17 cellular contexts compared by ENCODE assay signal in genomic region chr20:46188866-46189265, GRCh38.
DNase-seq lines count a peak whose midpoint lies in the region; ATAC-seq, FAIRE-seq and TF ChIP-seq lines count a peak whose summit lies in the region.
"Had no signal": no experiment of that assay in that cellular context is flagged by ENCODE, and none has a peak within 500 bp of the region (broad histone marks: within the 10 kb centered on the region; RNA-seq: fewer than 3 reads in every experiment).

No MANE protein-coding gene starts in this region.

- BruUV-seq in K562 (replicated peaks; lab: Mats Ljungman, UMichigan), result no TSS peak

- H3K4me1 ChIP-seq in BE2C (peaks cover 22% of the 10 kb centered on the region), K562 (replicated peaks in 1 of 2; ENCODE audit: control insufficient read depth in 2 of 2, insufficient read depth in 2 of 2, low read length in 2 of 2) (no peaks in the 10 kb centered on the region)

- H3K27ac Mint-ChIP-seq in natural killer cell treated with Interleukin-12 subunit alpha and Interleukin-12 subunit beta and Interleukin-15 and Interleukin-18, amount 100 ng/mL, for 72 hours, result no peak overlapping the region
- H3K27ac Mint-ChIP-seq: CD4-positive, CD25-positive, alpha-beta regulatory T cell; GM23338 had no signal

- no peak overlapping the region for H3K9ac ChIP-seq in K562 (ENCODE audit: insufficient read depth in 1 of 2, low read depth in 2 of 2, low read length in 2 of 2)
- H3K9ac ChIP-seq: SK-N-SH had no signal

- no peak overlapping the region for H3K4me3 Mint-ChIP-seq in natural killer cell treated with Interleukin-12 subunit alpha and Interleukin-12 subunit beta and Interleukin-15 and Interleukin-18, amount 100 ng/mL, for 72 hours
- H3K4me3 Mint-ChIP-seq: CD4-positive, CD25-positive, alpha-beta regulatory T cell; GM23338 had no signal

- WGBS in K562 (ENCODE audit: insufficient coverage, low coverage, missing lambda C conversion rate), result 0% methylated on average over 8 of the region's 8 CpGs

- H3K79me2 ChIP-seq in K562 (ENCODE audit: control insufficient read depth, insufficient read depth, low read length), result no peaks in the 10 kb centered on the region

- peaks cover 4 to 8% of the 10 kb centered on the region in 2 donors for H3K4me1 Mint-ChIP-seq in natural killer cell treated with Interleukin-12 subunit alpha and Interleukin-12 subunit beta and Interleukin-15 and Interleukin-18, amount 100 ng/mL, for 72 hours (ENCODE audit: low read depth in 2 of 2)
- H3K4me1 Mint-ChIP-seq: CD4-positive, CD25-positive, alpha-beta regulatory T cell had no signal

- TF ChIP-seq CTCF in BE2C (IDR thresholded peaks at IDR 0.05; ENCODE audit: low read depth, low read length), result no peak; the same call in 1 of the 2 replicates
- TF ChIP-seq CTCF in K562 (IDR thresholded peaks at IDR 0.05 in 2 of 3, conservative IDR thresholded peaks at IDR 0.05 in 1 of 3; ENCODE audit: insufficient read depth in 2 of 3, low read depth in 1 of 3, low read length in 3 of 3), result no peak

- H2AFZ ChIP-seq in K562 (ENCODE audit: low read depth, low read length), result no peak overlapping the region
- H2AFZ ChIP-seq: GM23338 had no signal

- CTCF ChIA-PET in K562 (lab: Yijun Ruan, JAX; ENCODE audit: low intra/inter-chr PET ratio), result no interaction called here

- no peaks in the 10 kb centered on the region for H3K9me3 Mint-ChIP-seq in natural killer cell treated with Interleukin-12 subunit alpha and Interleukin-12 subunit beta and Interleukin-15 and Interleukin-18, amount 100 ng/mL, for 72 hours
- H3K9me3 Mint-ChIP-seq: GM23338 had no signal

- intact Hi-C loops in K562 (cut with micrococcal nuclease), result no loop called here

- H3K36me3 ChIP-seq in BE2C (no peaks in the 10 kb centered on the region), K562 (ENCODE audit: control insufficient read depth, insufficient read depth, low read length) (no peaks in the 10 kb centered on the region)

- no peaks in the 10 kb centered on the region for H3K27me3 ChIP-seq in BE2C
- peaks cover 2 to 15% of the 10 kb centered on the region in 2 experiments; a peak in 2 of 5 replicates for H3K27me3 ChIP-seq in K562 (ENCODE audit: control insufficient read depth in 2 of 2, insufficient read depth in 2 of 2, low read length in 2 of 2)

- H3K27ac ChIP-seq in K562 (ENCODE audit: extremely low read depth, low read depth, low read length), result no peak overlapping the region

- no peak for FAIRE-seq in K562 (lab: Jason Lieb, UNC)
- FAIRE-seq: RCC 7860 had no signal

- no peaks in the 10 kb centered on the region for H3K36me3 Mint-ChIP-seq in natural killer cell treated with Interleukin-12 subunit alpha and Interleukin-12 subunit beta and Interleukin-15 and Interleukin-18, amount 100 ng/mL, for 72 hours
- H3K36me3 Mint-ChIP-seq: CD4-positive, CD25-positive, alpha-beta regulatory T cell had no signal

- no peak for ATAC-seq in K562
- ATAC-seq in GM18520 (IDR thresholded peaks at IDR 0.05; ENCODE audit: unreplicated experiment), result no peak
- no peak for ATAC-seq in natural killer cell treated with Interleukin-12 subunit alpha and Interleukin-12 subunit beta and Interleukin-15 and Interleukin-18, amount 100 ng/mL, for 72 hours
- ATAC-seq: GM23338, HCT116 had no signal

- peaks cover 7% of the 10 kb centered on the region; the same call in 1 of the 2 replicates for H4K20me1 ChIP-seq in K562 (replicated peaks; ENCODE audit: control insufficient read depth, insufficient read depth, low read length)

- POLR2A ChIA-PET in K562 (lab: Yijun Ruan, JAX), result interaction anchor here (1.6 kb wide), 1 partner anchor 19 kb away, joined by 7 read pairs; no protein-coding TSS in a partner anchor

- H3K27me3 Mint-ChIP-seq in natural killer cell treated with Interleukin-12 subunit alpha and Interleukin-12 subunit beta and Interleukin-15 and Interleukin-18, amount 100 ng/mL, for 72 hours, result peaks cover 11 to 37% of the 10 kb centered on the region in 2 donors

- H3K9me3 ChIP-seq in BE2C (no peaks in the 10 kb centered on the region), K562 (replicated peaks; ENCODE audit: control insufficient read depth, insufficient read depth, low read depth, low read length) (no peaks in the 10 kb centered on the region)
- H3K9me3 ChIP-seq: SK-N-SH had no signal

- no peak for TF ChIP-seq RAD21 in K562 (CRISPR knock-in tag; conservative IDR thresholded peaks at IDR 0.05 in 1 of 2, IDR thresholded peaks at IDR 0.05 in 1 of 2)

- peak; percentile 52 for DNase-seq in BE2C
- peak; percentile 28 for DNase-seq in COR-L47 (lab: John Stamatoyannopoulos, UW)
- peak; percentile 73 for DNase-seq in NCI-H2171 (lab: John Stamatoyannopoulos, UW)
- no peak for DNase-seq in K562 (ENCODE audit: extremely low read depth in 1 of 4, low spot score in 3 of 4)
- no peak for DNase-seq in natural killer cell treated with Interleukin-12 subunit alpha and Interleukin-12 subunit beta and Interleukin-15 and Interleukin-18, amount 100 ng/mL, for 72 hours (ENCODE audit: low spot score)
- DNase-seq in HK-2 (ENCODE audit: unreplicated experiment), result no peak
- DNase-seq: CD4-positive, CD25-positive, alpha-beta regulatory T cell; NCI-H187 treated with DMSO at 0.1 percent for 48 hours; NCI-H446 treated with DMSO at 0.1 percent for 48 hours; Right ventricle myocardium superior; SK-N-SH; T-helper 1 cell; T1000 had no signal

- H3K4me3 ChIP-seq in BE2C (ENCODE audit: low read depth, low read length) (peak overlapping the region; percentile 31), K562 (no peak overlapping the region)
- H3K4me3 ChIP-seq: GM23338 had no signal

- TF ChIP-seq EP300 in K562 (IDR thresholded peaks at IDR 0.05; ENCODE audit: low read length), result no peak

- H3K4me2 ChIP-seq in K562 (ENCODE audit: insufficient read depth, low read length), result no peak overlapping the region
- H3K4me2 ChIP-seq: GM23338, SK-N-SH had no signal

- in situ Hi-C loops in K562 (cut with MboI), result no loop called here

- no peak for TF ChIP-seq POLR2A in K562 (conservative IDR thresholded peaks at IDR 0.05)

- no peaks in the 10 kb centered on the region for H3K9me1 ChIP-seq in K562 (ENCODE audit: control insufficient read depth, insufficient read depth, low read length)

TF ChIP-seq in K562, 482 proteins besides CTCF, POLR2A, EP300 and RAD21:
- no peak for TF ChIP-seq ZNF639 (CRISPR knock-in tag; conservative IDR thresholded peaks at IDR 0.05 in 1 of 2, IDR thresholded peaks at IDR 0.05 in 1 of 2)
- TF ChIP-seq THRB (CRISPR knock-in tag; conservative IDR thresholded peaks at IDR 0.05), result no peak
- TF ChIP-seq POLR2AphosphoS5 (IDR thresholded peaks at IDR 0.05; ENCODE audit: control insufficient read depth, insufficient read depth, low read depth, low read length), result no peak
- peak; percentile 13; the same call in 1 of the 2 replicates for TF ChIP-seq BHLHE40 (IDR thresholded peaks at IDR 0.05; ENCODE audit: low read length)
- TF ChIP-seq ZNF398 (CRISPR knock-in tag; IDR thresholded peaks at IDR 0.05), result no peak
- no peak for TF ChIP-seq KAT8 (IDR thresholded peaks at IDR 0.05; ENCODE audit: low read depth)

Comparison
In these comparisons a context has a peak if more than half of its experiments do, and no peak if none do; other contexts are left out.
1. DNase-seq: peak in BE2C (single experiment), COR-L47 (single experiment) and NCI-H2171 (single experiment); none in K562 (0 of 4), natural killer cell treated with Interleukin-12 subunit alpha and Interleukin-12 subunit beta and Interleukin-15 and Interleukin-18, amount 100 ng/mL, for 72 hours (single experiment) and HK-2 (single experiment).